ENCODE assay signal across 16 cellular contexts in genomic region chr1:55472784-55473183, GRCh38.
A peak's percentile ranks its signal among the peaks of the same experiment; 100 is the strongest.
DNase-seq lines count a peak whose midpoint lies in the region; ATAC-seq, FAIRE-seq and TF ChIP-seq lines count a peak whose summit lies in the region.
"Had no signal": no experiment of that assay in that cellular context is flagged by ENCODE, and none has a peak within 500 bp of the region (broad histone marks: within the 10 kb centered on the region; RNA-seq: fewer than 3 reads in every experiment).

No MANE protein-coding gene starts in this region.

- peak; percentile 95 for FAIRE-seq in H54 (lab: Jason Lieb, UNC)
- FAIRE-seq: A204.1, H1 had no signal

- no peak for TF ChIP-seq POLR2A in H54 (IDR thresholded peaks at IDR 0.05; ENCODE audit: low read depth, low read length)

- peak; percentile 58; the same call in 2 of the 3 replicates for ATAC-seq in SK-N-SH treated with all-trans-retinoic acid at 6 μM for 48 hours
- ATAC-seq in GM19324 (IDR thresholded peaks at IDR 0.05; ENCODE audit: low FRiP score, unreplicated experiment): no peak
- ATAC-seq: upper lobe of right lung had no signal

- DNase-seq in A172 (ENCODE audit: low spot score) (peak; percentile 64), H54 (ENCODE audit: insufficient read length, low spot score) (peak; percentile 24), fibroblast of peridontal ligament (ENCODE audit: extremely low read depth) (peak; percentile 42), NCI-H2196 (lab: John Stamatoyannopoulos, UW; ENCODE audit: unreplicated experiment) (no peak), amygdala (lab: John Stamatoyannopoulos, UW) (no peak)
- DNase-seq in activated CD8-positive, alpha-beta memory T cell treated with anti-CD3 and anti-CD28 coated beads, Interleukin-2, amount 50 U/mL, for 48 hours: no peak
- DNase-seq: activated CD4-positive, alpha-beta T cell treated with anti-CD3 and anti-CD28 coated beads, Interleukin-2, amount 10 ng/mL, durations not matched to agents 24 days and 14 days; CD8-positive, alpha-beta memory T cell; nucleus accumbens; SHP77 treated with DMSO at 0.1 percent for 48 hours; stimulated activated naive CD4-positive, alpha-beta T cell treated with Interleukin-2 at 50 U/mL for 16 hours; upper lobe of right lung had no signal

TF ChIP-seq in SK-N-SH treated with all-trans-retinoic acid at 6 μM for 48 hours, 23 proteins besides CTCF, POLR2A, EP300 and RAD21:
- no peak for TF ChIP-seq GLIS3 (CRISPR knock-in tag; IDR thresholded peaks at IDR 0.05)
- no peak for TF ChIP-seq TOX (CRISPR knock-in tag; IDR thresholded peaks at IDR 0.05; ENCODE audit: borderline replicate concordance)
- TF ChIP-seq CSDC2 (CRISPR knock-in tag; IDR thresholded peaks at IDR 0.05): no peak
- peak; percentile 69 for TF ChIP-seq ISL1 (CRISPR knock-in tag; IDR thresholded peaks at IDR 0.05)
- TF ChIP-seq ZFP30 (CRISPR knock-in tag; IDR thresholded peaks at IDR 0.05): no peak
- no peak for TF ChIP-seq PPARA (CRISPR knock-in tag; IDR thresholded peaks at IDR 0.05; ENCODE audit: borderline replicate concordance)
- TF ChIP-seq ZC3H10 (CRISPR knock-in tag; IDR thresholded peaks at IDR 0.05): peak; percentile 86
- no peak for TF ChIP-seq CREB5 (CRISPR knock-in tag; IDR thresholded peaks at IDR 0.05; ENCODE audit: low read depth)

Comparison
In these comparisons a context has a peak if more than half of its experiments do, and no peak if none do; other contexts are left out.
1. DNase-seq: peak in A172 (single experiment), H54 (single experiment) and fibroblast of peridontal ligament (single experiment); none in NCI-H2196 (single experiment), amygdala (0 of 56) and activated CD8-positive, alpha-beta memory T cell treated with anti-CD3 and anti-CD28 coated beads, Interleukin-2, amount 50 U/mL, for 48 hours (single experiment).